ENCODE assay signal across 1 cellular context in genomic region chr3:178540184-178540583, GRCh38.
A peak's percentile ranks its signal among the peaks of the same experiment; 100 is the strongest.
TF ChIP-seq lines count a peak whose summit lies in the region.

No MANE protein-coding gene starts in this region.

TF ChIP-seq in GM12878, 131 proteins besides CTCF, POLR2A, EP300 and RAD21 (continued from another document):
- TF ChIP-seq CUX1 (IDR thresholded peaks at IDR 0.05; ENCODE audit: insufficient replicate concordance, low read depth, low read length) (no peak), SMAD1 (IDR thresholded peaks at IDR 0.05; ENCODE audit: low read depth, partially characterized antibody) (no peak), NFIC (IDR thresholded peaks at IDR 0.05; ENCODE audit: low read depth, low read length) (peak; percentile 12)
TF ChIP-seq in GM12878: peak in this region for 6.
